19 cellular contexts compared by ENCODE assay signal in the genomic region with DNA sequence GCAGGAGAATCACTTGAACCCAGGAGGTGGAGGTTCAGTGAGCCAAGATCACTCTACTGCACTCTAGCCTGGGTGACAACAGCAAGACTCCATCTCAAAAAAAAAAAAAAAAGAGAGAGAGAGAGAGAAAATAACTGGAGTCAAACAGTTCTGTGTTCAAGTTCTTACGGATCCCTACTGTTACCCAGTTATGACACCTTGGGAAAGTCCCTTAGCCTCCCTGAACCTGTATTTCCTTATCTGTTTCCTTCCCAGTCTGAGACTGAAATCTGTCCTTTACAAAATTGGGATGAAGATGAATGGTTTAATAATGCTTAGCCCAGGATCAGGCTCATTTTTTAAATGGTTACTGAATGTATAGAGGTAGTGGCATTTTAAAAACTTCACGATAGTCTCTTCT. TPM values are rescaled to one million over a fixed set of nuclear protein-coding genes. Genes with fewer than 3 reads are reported as not detected.
DNase-seq lines count a peak whose midpoint lies in the region; ATAC-seq lines count a peak whose summit lies in the region.
"Had no signal": no experiment of that assay in that cellular context is flagged by ENCODE, and none has a peak within 500 bp of the region (broad histone marks: within the 10 kb centered on the region; RNA-seq: fewer than 3 reads in every experiment).

No MANE protein-coding gene starts in this region.

- no peak overlapping the region for H3K4me3 ChIP-seq in BLaER1 treated with 17β-estradiol and CSF1 and Interleukin-3, amounts not matched to agents 10 nM and 100 nM
- H3K4me3 ChIP-seq: BLaER1 had no signal

- peaks cover 0 to 43% (median 0%) of the 10 kb centered on the region in 11 experiments; a peak in 4 of 22 replicates for H4K20me1 ChIP-seq in BLaER1 treated with 17β-estradiol and CSF1 and Interleukin-3, amounts not matched to agents 10 nM and 100 nM
- H4K20me1 ChIP-seq: BLaER1 had no signal

- H3K27ac Mint-ChIP-seq in activated CD4-positive, alpha-beta T cell treated with anti-CD3 and anti-CD28 coated beads, Interleukin-2, amount 10 ng/mL, durations not matched to agents 24 days and 14 days = peak overlapping the region; percentile 29
- no peak overlapping the region for H3K27ac Mint-ChIP-seq in activated CD4-positive, alpha-beta T cell treated with anti-CD3 and anti-CD28 coated beads, Interleukin-2, amount 10 ng/mL, durations not matched to agents 7 days and 5 days
- peak overlapping the region; percentile 66 for H3K27ac Mint-ChIP-seq in activated CD4-positive, alpha-beta memory T cell treated with anti-CD3 and anti-CD28 coated beads for 36 hours
- H3K27ac Mint-ChIP-seq in dendritic cell treated with granulocyte-macrophage colony-stimulating factor and Interleukin-4, amounts not matched to agents 40 ng/mL and 50 ng/mL, for 4 days = peak overlapping the region; percentile 12
- H3K27ac Mint-ChIP-seq: HFFc6 had no signal

- H3K4me3 Mint-ChIP-seq in activated CD4-positive, alpha-beta T cell treated with anti-CD3 and anti-CD28 coated beads, Interleukin-2, amount 10 ng/mL, durations not matched to agents 24 days and 14 days = no peak overlapping the region
- H3K4me3 Mint-ChIP-seq in activated CD4-positive, alpha-beta T cell treated with anti-CD3 and anti-CD28 coated beads, Interleukin-2, amount 10 ng/mL, durations not matched to agents 7 days and 5 days = no peak overlapping the region
- no peak overlapping the region for H3K4me3 Mint-ChIP-seq in activated CD4-positive, alpha-beta memory T cell treated with anti-CD3 and anti-CD28 coated beads for 36 hours
- no peak overlapping the region for H3K4me3 Mint-ChIP-seq in dendritic cell treated with granulocyte-macrophage colony-stimulating factor and Interleukin-4, amounts not matched to agents 40 ng/mL and 50 ng/mL, for 4 days
- H3K4me3 Mint-ChIP-seq: HFFc6 had no signal

- DNase-seq in activated CD4-positive, alpha-beta T cell treated with anti-CD3 and anti-CD28 coated beads, Interleukin-2, amount 10 ng/mL, durations not matched to agents 24 days and 14 days = no peak
- no peak for DNase-seq in activated CD4-positive, alpha-beta T cell treated with anti-CD3 and anti-CD28 coated beads, Interleukin-2, amount 10 ng/mL, durations not matched to agents 7 days and 5 days
- no peak for DNase-seq in activated CD4-positive, alpha-beta memory T cell treated with anti-CD3 and anti-CD28 coated beads for 36 hours
- no peak for DNase-seq in Right ventricle myocardium superior
- DNase-seq in germinal center (ENCODE audit: low spot score) = no peak
- DNase-seq: Caco-2, DMS53, HFFc6, NCI-H1436, NCI-H2029, NCI-H2171, NCI-H446, NCI-H69 had no signal

- H3K9ac ChIP-seq in BLaER1 treated with 17β-estradiol and CSF1 and Interleukin-3, amounts not matched to agents 10 nM and 100 nM = no peak overlapping the region
- H3K9ac ChIP-seq: BLaER1, KMS-11 had no signal

- H3K27ac ChIP-seq in BLaER1 treated with 17β-estradiol and CSF1 and Interleukin-3, amounts not matched to agents 10 nM and 100 nM = peak overlapping the region in 2 of 11 experiments; percentile 3 to 11; a peak in 1 of 22 replicates
- H3K27ac ChIP-seq: BLaER1, KMS-11 had no signal

- peaks cover 63% of the 10 kb centered on the region for H3K36me3 Mint-ChIP-seq in activated CD4-positive, alpha-beta T cell treated with anti-CD3 and anti-CD28 coated beads, Interleukin-2, amount 10 ng/mL, durations not matched to agents 24 days and 14 days (ENCODE audit: low read depth)
- peaks cover 69% of the 10 kb centered on the region for H3K36me3 Mint-ChIP-seq in activated CD4-positive, alpha-beta T cell treated with anti-CD3 and anti-CD28 coated beads, Interleukin-2, amount 10 ng/mL, durations not matched to agents 7 days and 5 days (ENCODE audit: low read depth)
- peaks cover 58% of the 10 kb centered on the region for H3K36me3 Mint-ChIP-seq in activated CD4-positive, alpha-beta memory T cell treated with anti-CD3 and anti-CD28 coated beads for 36 hours
- H3K36me3 Mint-ChIP-seq in dendritic cell treated with granulocyte-macrophage colony-stimulating factor and Interleukin-4, amounts not matched to agents 40 ng/mL and 50 ng/mL, for 4 days (ENCODE audit: low read depth) = peaks cover 95% of the 10 kb centered on the region

- intact Hi-C loops in activated CD4-positive, alpha-beta T cell treated with anti-CD3 and anti-CD28 coated beads, Interleukin-2, amount 10 ng/mL, durations not matched to agents 24 days and 14 days (cut with micrococcal nuclease) = no loop called here
- intact Hi-C loops in activated CD4-positive, alpha-beta memory T cell treated with anti-CD3 and anti-CD28 coated beads for 36 hours (cut with micrococcal nuclease) = no loop called here
- intact Hi-C loops in dendritic cell treated with granulocyte-macrophage colony-stimulating factor and Interleukin-4, amounts not matched to agents 40 ng/mL and 50 ng/mL, for 4 days (cut with micrococcal nuclease) = no loop called here
- intact Hi-C loops in Right ventricle myocardium superior (cut with DNase I) = no loop called here

- ATAC-seq in Right ventricle myocardium superior (ENCODE audit: poor library complexity) (no peak), HG03095 (IDR thresholded peaks at IDR 0.05; ENCODE audit: unreplicated experiment) (no peak)

- H3K36me3 ChIP-seq in BLaER1 treated with 17β-estradiol and CSF1 and Interleukin-3, amounts not matched to agents 10 nM and 100 nM = peaks cover 0 to 99% (median 0%) of the 10 kb centered on the region in 11 experiments; a peak in 10 of 22 replicates
- H3K36me3 ChIP-seq: BLaER1 had no signal

- CTCF ChIA-PET in activated CD4-positive, alpha-beta T cell treated with anti-CD3 and anti-CD28 coated beads, Interleukin-2, amount 10 ng/mL, durations not matched to agents 7 days and 5 days (lab: Charles Lee) = interaction anchor here (0.8 to 2.4 kb wide), 4 partner anchors 10 to 100 kb away, joined by 3 to 8 read pairs (median 3); no protein-coding TSS in a partner anchor
- CTCF ChIA-PET in activated CD4-positive, alpha-beta memory T cell treated with anti-CD3 and anti-CD28 coated beads for 36 hours (lab: Charles Lee) = interaction anchor here (1.3 to 4.2 kb wide), 2 partner anchors 59 to 90 kb away, joined by 5 to 11 read pairs; no protein-coding TSS in a partner anchor

- H3K27me3 Mint-ChIP-seq in activated CD4-positive, alpha-beta T cell treated with anti-CD3 and anti-CD28 coated beads, Interleukin-2, amount 10 ng/mL, durations not matched to agents 24 days and 14 days = no peaks in the 10 kb centered on the region
- no peaks in the 10 kb centered on the region for H3K27me3 Mint-ChIP-seq in activated CD4-positive, alpha-beta T cell treated with anti-CD3 and anti-CD28 coated beads, Interleukin-2, amount 10 ng/mL, durations not matched to agents 7 days and 5 days
- no peaks in the 10 kb centered on the region for H3K27me3 Mint-ChIP-seq in activated CD4-positive, alpha-beta memory T cell treated with anti-CD3 and anti-CD28 coated beads for 36 hours
- H3K27me3 Mint-ChIP-seq in dendritic cell treated with granulocyte-macrophage colony-stimulating factor and Interleukin-4, amounts not matched to agents 40 ng/mL and 50 ng/mL, for 4 days = no peaks in the 10 kb centered on the region

- POLR2A ChIA-PET in activated CD4-positive, alpha-beta T cell treated with anti-CD3 and anti-CD28 coated beads, Interleukin-2, amount 10 ng/mL, durations not matched to agents 7 days and 5 days (lab: Charles Lee) = interaction anchor here (0.7 kb wide), 2 partner anchors 63 to 84 kb away, joined by 3 read pairs; partner anchors contain the start of gene ZNF688
- POLR2A ChIA-PET in activated CD4-positive, alpha-beta memory T cell treated with anti-CD3 and anti-CD28 coated beads for 36 hours (lab: Charles Lee) = interaction anchor here (1.0 kb wide), 1 partner anchor 8 kb away, joined by 3 read pairs; no protein-coding TSS in a partner anchor

- peaks cover 0 to 19% (median 9%) of the 10 kb centered on the region in 10 experiments; a peak in 13 of 20 replicates for H3K4me1 ChIP-seq in BLaER1 treated with 17β-estradiol and CSF1 and Interleukin-3, amounts not matched to agents 10 nM and 100 nM
- H3K4me1 ChIP-seq: Caco-2 had no signal

- no peaks in the 10 kb centered on the region for H3K27me3 ChIP-seq in BLaER1 treated with 17β-estradiol and CSF1 and Interleukin-3, amounts not matched to agents 10 nM and 100 nM
- H3K27me3 ChIP-seq: BLaER1 had no signal

- H3K4me2 ChIP-seq in BLaER1 treated with 17β-estradiol and CSF1 and Interleukin-3, amounts not matched to agents 10 nM and 100 nM = peak overlapping the region in 7 of 11 experiments; percentile 13 to 67 (median 49); a peak in 11 of 22 replicates
- H3K4me2 ChIP-seq: KMS-11 had no signal

- H3K9me3 Mint-ChIP-seq in activated CD4-positive, alpha-beta T cell treated with anti-CD3 and anti-CD28 coated beads, Interleukin-2, amount 10 ng/mL, durations not matched to agents 24 days and 14 days = no peaks in the 10 kb centered on the region
- H3K9me3 Mint-ChIP-seq in activated CD4-positive, alpha-beta T cell treated with anti-CD3 and anti-CD28 coated beads, Interleukin-2, amount 10 ng/mL, durations not matched to agents 7 days and 5 days = no peaks in the 10 kb centered on the region
- H3K9me3 Mint-ChIP-seq in activated CD4-positive, alpha-beta memory T cell treated with anti-CD3 and anti-CD28 coated beads for 36 hours = no peaks in the 10 kb centered on the region
- no peaks in the 10 kb centered on the region for H3K9me3 Mint-ChIP-seq in dendritic cell treated with granulocyte-macrophage colony-stimulating factor and Interleukin-4, amounts not matched to agents 40 ng/mL and 50 ng/mL, for 4 days
- H3K9me3 Mint-ChIP-seq: HFFc6 had no signal

- peaks cover 6% of the 10 kb centered on the region for H3K4me1 Mint-ChIP-seq in activated CD4-positive, alpha-beta T cell treated with anti-CD3 and anti-CD28 coated beads, Interleukin-2, amount 10 ng/mL, durations not matched to agents 24 days and 14 days
- peaks cover 13% of the 10 kb centered on the region for H3K4me1 Mint-ChIP-seq in activated CD4-positive, alpha-beta T cell treated with anti-CD3 and anti-CD28 coated beads, Interleukin-2, amount 10 ng/mL, durations not matched to agents 7 days and 5 days
- H3K4me1 Mint-ChIP-seq in activated CD4-positive, alpha-beta memory T cell treated with anti-CD3 and anti-CD28 coated beads for 36 hours (ENCODE audit: low read depth) = peaks cover 2% of the 10 kb centered on the region
- H3K4me1 Mint-ChIP-seq in dendritic cell treated with granulocyte-macrophage colony-stimulating factor and Interleukin-4, amounts not matched to agents 40 ng/mL and 50 ng/mL, for 4 days (ENCODE audit: low read depth) = no peaks in the 10 kb centered on the region

- H3K9me3 ChIP-seq in BLaER1 treated with 17β-estradiol and CSF1 and Interleukin-3, amounts not matched to agents 10 nM and 100 nM (replicated peaks in 1 of 11) = peaks cover 0 to 5% (median 0%) of the 10 kb centered on the region in 11 experiments; a peak in 1 of 22 replicates
- H3K9me3 ChIP-seq: BLaER1, Caco-2 had no signal

RNA-seq across cellular contexts. Expression of gene ZNF768, which starts 17.3 kb away (rescaled TPM):
- total RNA-seq in activated CD4-positive, alpha-beta T cell treated with anti-CD3 and anti-CD28 coated beads, Interleukin-2, amount 10 ng/mL, durations not matched to agents 24 days and 14 days = 12.9 and 14.8 TPM in 2 replicates
- 1 to 10 TPM; 1.9 to 2.6 TPM for total RNA-seq in activated CD4-positive, alpha-beta T cell treated with anti-CD3 and anti-CD28 coated beads, Interleukin-2, amount 10 ng/mL, durations not matched to agents 7 days and 5 days
- total RNA-seq in activated CD4-positive, alpha-beta memory T cell treated with anti-CD3 and anti-CD28 coated beads for 36 hours = 10 to 100 TPM; 14.2 to 14.3 TPM
- 71.7 TPM for total RNA-seq in Right ventricle myocardium superior

RNA-seq across cellular contexts. Expression of gene ZNF747, which starts 25.6 kb away (rescaled TPM):
- 10.5 and 13.6 TPM in 2 replicates for total RNA-seq in activated CD4-positive, alpha-beta T cell treated with anti-CD3 and anti-CD28 coated beads, Interleukin-2, amount 10 ng/mL, durations not matched to agents 24 days and 14 days
- 10 to 100 TPM; 10.4 to 11.8 TPM for total RNA-seq in activated CD4-positive, alpha-beta T cell treated with anti-CD3 and anti-CD28 coated beads, Interleukin-2, amount 10 ng/mL, durations not matched to agents 7 days and 5 days
- total RNA-seq in activated CD4-positive, alpha-beta memory T cell treated with anti-CD3 and anti-CD28 coated beads for 36 hours = 1 to 10 TPM; 7.2 to 7.6 TPM
- total RNA-seq in Right ventricle myocardium superior = 8.0 TPM

RNA-seq across cellular contexts. Expression of gene ITGAL, which starts 36.5 kb away (rescaled TPM):
- 264 and 267 TPM in 2 replicates for total RNA-seq in activated CD4-positive, alpha-beta T cell treated with anti-CD3 and anti-CD28 coated beads, Interleukin-2, amount 10 ng/mL, durations not matched to agents 24 days and 14 days
- 100 to 1,000 TPM; 521 to 598 TPM for total RNA-seq in activated CD4-positive, alpha-beta T cell treated with anti-CD3 and anti-CD28 coated beads, Interleukin-2, amount 10 ng/mL, durations not matched to agents 7 days and 5 days
- 100 to 1,000 TPM; 218 to 226 TPM for total RNA-seq in activated CD4-positive, alpha-beta memory T cell treated with anti-CD3 and anti-CD28 coated beads for 36 hours
- 1.5 TPM for total RNA-seq in Right ventricle myocardium superior
- total RNA-seq: HFFc6, M059J had no signal

RNA-seq across cellular contexts. Expression of gene ZNF764, which starts 49.1 kb away (rescaled TPM):
- 13.9 and 14.9 TPM in 2 replicates for total RNA-seq in activated CD4-positive, alpha-beta T cell treated with anti-CD3 and anti-CD28 coated beads, Interleukin-2, amount 10 ng/mL, durations not matched to agents 24 days and 14 days
- total RNA-seq in activated CD4-positive, alpha-beta T cell treated with anti-CD3 and anti-CD28 coated beads, Interleukin-2, amount 10 ng/mL, durations not matched to agents 7 days and 5 days = 10 to 100 TPM; 17.5 to 18.2 TPM
- 10 to 100 TPM; 13.7 to 14.2 TPM for total RNA-seq in activated CD4-positive, alpha-beta memory T cell treated with anti-CD3 and anti-CD28 coated beads for 36 hours
- total RNA-seq in Right ventricle myocardium superior = 8.0 TPM

Comparison
In these comparisons a context has a peak if more than half of its experiments do, and no peak if none do; other contexts are left out.
1. RNA of gene ITGAL, which starts 36.5 kb away (total RNA-seq): 521 to 598 TPM in activated CD4-positive, alpha-beta T cell treated with anti-CD3 and anti-CD28 coated beads, Interleukin-2, amount 10 ng/mL, durations not matched to agents 7 days and 5 days, 264 to 267 TPM in activated CD4-positive, alpha-beta T cell treated with anti-CD3 and anti-CD28 coated beads, Interleukin-2, amount 10 ng/mL, durations not matched to agents 24 days and 14 days and 218 to 226 TPM in activated CD4-positive, alpha-beta memory T cell treated with anti-CD3 and anti-CD28 coated beads for 36 hours; 1.5 TPM in Right ventricle myocardium superior (single experiment); every median in the first group is over 10 times any median in the second.